8 cellular contexts compared by ENCODE assay signal in the genomic region with DNA sequence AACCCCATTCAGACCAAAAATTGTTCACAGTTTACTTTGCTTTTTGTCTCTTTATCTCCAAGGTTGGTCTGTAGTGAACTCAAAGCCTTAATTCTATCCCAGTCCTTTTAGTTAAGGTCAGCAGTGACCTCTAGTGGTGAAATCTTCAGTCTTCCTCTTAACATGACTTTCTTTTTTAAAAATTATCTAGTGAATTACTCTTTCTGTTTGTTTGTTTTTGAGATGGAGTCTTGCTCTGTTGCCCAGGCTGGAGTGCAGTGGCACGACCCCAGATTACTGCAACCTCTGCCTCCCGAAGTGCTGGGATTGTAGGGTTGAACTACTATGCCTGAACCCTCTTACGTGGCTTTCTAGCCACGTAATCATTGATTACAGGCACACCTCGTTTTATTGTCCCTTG. TPM values are rescaled to one million over a fixed set of nuclear protein-coding genes. Genes with fewer than 3 reads are reported as not detected.
DNase-seq lines count a peak whose midpoint lies in the region; ATAC-seq lines count a peak whose summit lies in the region.

No MANE protein-coding gene starts in this region.

- no peak overlapping the region for H3K9ac ChIP-seq in rectal smooth muscle tissue (ENCODE audit: low read length)

- no peaks in the 10 kb centered on the region for H3K27me3 Mint-ChIP-seq in CD8-positive, alpha-beta memory T cell
- no peaks in the 10 kb centered on the region for H3K27me3 Mint-ChIP-seq in activated T-helper 17 cell treated with anti-CD3 and anti-CD28 coated beads, Interleukin-2, amount 50 U/mL, for 72 hours

- peak overlapping the region in 2 of 7 donors; percentile 2 to 23 for H3K4me3 Mint-ChIP-seq in CD8-positive, alpha-beta memory T cell
- H3K4me3 Mint-ChIP-seq in activated T-helper 17 cell treated with anti-CD3 and anti-CD28 coated beads, Interleukin-2, amount 50 U/mL, for 72 hours: peak overlapping the region; percentile 48

- POLR2A ChIA-PET in CD8-positive, alpha-beta memory T cell (lab: Charles Lee): no interaction called here

- H3K36me3 Mint-ChIP-seq in CD8-positive, alpha-beta memory T cell: no peaks in the 10 kb centered on the region
- no peaks in the 10 kb centered on the region for H3K36me3 Mint-ChIP-seq in activated T-helper 17 cell treated with anti-CD3 and anti-CD28 coated beads, Interleukin-2, amount 50 U/mL, for 72 hours (ENCODE audit: low read depth)

- no peaks in the 10 kb centered on the region for H3K36me3 ChIP-seq in CD8-positive, alpha-beta memory T cell (ENCODE audit: insufficient read depth, low read length)
- no peaks in the 10 kb centered on the region for H3K36me3 ChIP-seq in rectal smooth muscle tissue (ENCODE audit: control insufficient read depth, insufficient read depth, low read length)

- no peak overlapping the region for H3K27ac ChIP-seq in CD8-positive, alpha-beta memory T cell (ENCODE audit: low read depth, low read length)
- no peak overlapping the region for H3K27ac ChIP-seq in rectal smooth muscle tissue (ENCODE audit: low read depth, low read length)

- no peak overlapping the region for H3K4me3 ChIP-seq in CD8-positive, alpha-beta memory T cell (ENCODE audit: low read length)
- peak overlapping the region; percentile 19 for H3K4me3 ChIP-seq in rectal smooth muscle tissue (ENCODE audit: low read length)

- CTCF ChIA-PET in CD8-positive, alpha-beta memory T cell (lab: Charles Lee): interaction anchor here (0.7 to 6.1 kb wide), 15 partner anchors 10 to 200 kb away, joined by 3 to 29 read pairs (median 3); a partner anchor contains a TSS

- peak in 3 of 5 donors; percentile 8 to 67 (median 66) for DNase-seq in CD8-positive, alpha-beta memory T cell
- DNase-seq in NCI-H226 (peak; percentile 28), left cardiac atrium (no peak), UCSD-AML1 (lab: John Stamatoyannopoulos, UW; ENCODE audit: unreplicated experiment) (no peak)

- H3K4me1 ChIP-seq in CD8-positive, alpha-beta memory T cell (ENCODE audit: insufficient read depth, low read length): peaks cover under 1% of the 10 kb centered on the region
- H3K4me1 ChIP-seq in rectal smooth muscle tissue (ENCODE audit: control insufficient read depth, insufficient read depth, low read length): no peaks in the 10 kb centered on the region

- intact Hi-C loops in left cardiac atrium (cut with DNase I): loop anchor here (2.0 to 5.0 kb wide), 2 partner anchors 169 to 170 kb away; no protein-coding TSS in a partner anchor

- H3K9me3 Mint-ChIP-seq in CD8-positive, alpha-beta memory T cell: no peaks in the 10 kb centered on the region
- H3K9me3 Mint-ChIP-seq in activated T-helper 17 cell treated with anti-CD3 and anti-CD28 coated beads, Interleukin-2, amount 50 U/mL, for 72 hours: no peaks in the 10 kb centered on the region

- H3K9me3 ChIP-seq in CD8-positive, alpha-beta memory T cell (ENCODE audit: low read length): no peaks in the 10 kb centered on the region

- ATAC-seq in GM18508 (IDR thresholded peaks at IDR 0.05; ENCODE audit: insufficient read depth, unreplicated experiment): peak; percentile 64
- peak; percentile 91 for ATAC-seq in HG03342 (IDR thresholded peaks at IDR 0.05; ENCODE audit: unreplicated experiment)
- peak; percentile 81 for ATAC-seq in activated T-helper 17 cell treated with anti-CD3 and anti-CD28 coated beads, Interleukin-2, amount 50 U/mL, for 72 hours (replicated peaks)
- peak; percentile 34 to 75 for ATAC-seq in left cardiac atrium

- H3K27ac Mint-ChIP-seq in CD8-positive, alpha-beta memory T cell: peak overlapping the region in 5 of 8 donors; percentile 5 to 74 (median 24)
- peak overlapping the region; percentile 9 for H3K27ac Mint-ChIP-seq in activated T-helper 17 cell treated with anti-CD3 and anti-CD28 coated beads, Interleukin-2, amount 50 U/mL, for 72 hours

- H3K4me1 Mint-ChIP-seq in CD8-positive, alpha-beta memory T cell: peaks cover 8 to 19% (median 18%) of the 10 kb centered on the region in 3 donors
- H3K4me1 Mint-ChIP-seq in activated T-helper 17 cell treated with anti-CD3 and anti-CD28 coated beads, Interleukin-2, amount 50 U/mL, for 72 hours: peaks cover 12% of the 10 kb centered on the region

- no peaks in the 10 kb centered on the region for H3K27me3 ChIP-seq in CD8-positive, alpha-beta memory T cell (ENCODE audit: insufficient read depth, low read length, poor library complexity, severe bottlenecking)
- H3K27me3 ChIP-seq in rectal smooth muscle tissue (ENCODE audit: control insufficient read depth, insufficient read depth, low read length): no peaks in the 10 kb centered on the region

RNA-seq across cellular contexts. Expression of a gene that starts 25.0 kb away (rescaled TPM):
- total RNA-seq in CD8-positive, alpha-beta memory T cell: 1 to 10 TPM; 1.5 to 4.2 TPM
- polyA plus RNA-seq in CD8-positive, alpha-beta memory T cell: 7.9 TPM
- 1 to 10 TPM; 2.5 to 2.9 TPM for total RNA-seq in activated T-helper 17 cell treated with anti-CD3 and anti-CD28 coated beads, Interleukin-2, amount 50 U/mL, for 72 hours
- total RNA-seq in left cardiac atrium: 1 to 10 TPM; 2.2 to 2.3 TPM

RNA-seq across cellular contexts. Expression of a gene that starts 53.0 kb away (rescaled TPM):
- total RNA-seq in CD8-positive, alpha-beta memory T cell: 100 to 1,000 TPM; 562 to 566 TPM
- 261 TPM for polyA plus RNA-seq in CD8-positive, alpha-beta memory T cell
- total RNA-seq in activated T-helper 17 cell treated with anti-CD3 and anti-CD28 coated beads, Interleukin-2, amount 50 U/mL, for 72 hours: 100 to 1,000 TPM; 306 to 483 TPM
- total RNA-seq in left cardiac atrium: 100 to 1,000 TPM in 1 of 2 donors, 10 to 100 TPM in 1; 83.6 to 107 TPM

Comparison
In these comparisons a context has a peak if more than half of its experiments do, and no peak if none do; other contexts are left out.
1. DNase-seq: peak in CD8-positive, alpha-beta memory T cell (3 of 5) and NCI-H226 (single experiment); none in left cardiac atrium (single experiment) and UCSD-AML1 (single experiment).
2. Peak in every context shown above with its lines, with median percentiles within 50 percentile points of each other: ATAC-seq.